In the genomic region with DNA sequence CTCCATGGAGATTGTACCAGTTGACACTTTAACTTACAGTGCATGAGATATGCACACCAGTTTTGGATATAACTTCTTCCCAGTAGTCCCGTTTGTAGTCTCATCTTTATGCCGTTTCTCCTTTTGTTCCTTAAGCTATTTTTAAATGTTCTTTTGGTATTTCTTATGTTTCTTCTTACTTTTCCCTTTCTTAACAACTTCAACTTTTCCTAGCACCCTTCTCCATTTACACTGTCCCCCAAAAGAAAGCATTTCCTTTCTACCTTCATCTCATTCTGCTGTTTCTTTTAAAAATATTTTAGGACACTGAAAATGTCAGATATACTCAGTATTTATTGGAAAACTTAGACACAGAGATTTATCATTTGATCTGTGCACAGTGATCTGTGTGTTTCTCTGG, we compare ENCODE assay signal across 8 cellular contexts. TPM values are rescaled to one million over a fixed set of nuclear protein-coding genes. Genes with fewer than 3 reads are reported as not detected.
A peak's percentile ranks its signal among the peaks of the same experiment; 100 is the strongest.
DNase-seq lines count a peak whose midpoint lies in the region; ATAC-seq and TF ChIP-seq lines count a peak whose summit lies in the region.

No MANE protein-coding gene starts in this region.

- peaks cover 9 to 14% of the 10 kb centered on the region in 2 donors for H3K36me3 Mint-ChIP-seq in activated T-cell treated with anti-CD3 and anti-CD28 coated beads, Interleukin-2, amount 50 U/mL, for 72 hours (ENCODE audit: insufficient read depth in 2 of 2)
- peaks cover 30% of the 10 kb centered on the region for H3K36me3 Mint-ChIP-seq in activated CD8-positive, alpha-beta T cell treated with anti-CD3 and anti-CD28 coated beads, Interleukin-2, amount 10 ng/mL, durations not matched to agents 7 days and 5 days (ENCODE audit: low read depth)

- H3K36me3 ChIP-seq in iPS-18a (ENCODE audit: control insufficient read depth, low read depth, low read length) = peaks cover 9% of the 10 kb centered on the region
- H3K36me3 ChIP-seq in stomach = peaks cover 6 to 21% (median 15%) of the 10 kb centered on the region in 4 donors

- no peaks in the 10 kb centered on the region for H3K9me3 Mint-ChIP-seq in activated T-cell treated with anti-CD3 and anti-CD28 coated beads, Interleukin-2, amount 50 U/mL, for 72 hours
- H3K9me3 Mint-ChIP-seq in activated CD8-positive, alpha-beta T cell treated with anti-CD3 and anti-CD28 coated beads, Interleukin-2, amount 10 ng/mL, durations not matched to agents 7 days and 5 days (ENCODE audit: insufficient read depth) = no peaks in the 10 kb centered on the region

- H3K4me3 ChIP-seq in iPS-18a (ENCODE audit: low read length) (peak overlapping the region; percentile 98), stomach (peak overlapping the region; percentile 72 to 93 (median 90))

- H3K4me1 Mint-ChIP-seq in activated T-cell treated with anti-CD3 and anti-CD28 coated beads, Interleukin-2, amount 50 U/mL, for 72 hours (ENCODE audit: low read depth) = peaks cover 69% of the 10 kb centered on the region
- peaks cover 52% of the 10 kb centered on the region for H3K4me1 Mint-ChIP-seq in activated CD8-positive, alpha-beta T cell treated with anti-CD3 and anti-CD28 coated beads, Interleukin-2, amount 10 ng/mL, durations not matched to agents 7 days and 5 days (ENCODE audit: low read depth)

- H3K4me1 ChIP-seq in iPS-18a (ENCODE audit: control insufficient read depth, low read depth, low read length) (peaks cover 5% of the 10 kb centered on the region), stomach (peaks cover 25 to 71% (median 56%) of the 10 kb centered on the region in 4 donors)

- H3K27ac ChIP-seq in iPS-18a (ENCODE audit: low read length) = no peak overlapping the region
- peak overlapping the region in 1 of 5 donors; percentile 90 for H3K27ac ChIP-seq in stomach

- H3K9ac ChIP-seq in iPS-18a (ENCODE audit: low read length) = peak overlapping the region; percentile 26

- no peaks in the 10 kb centered on the region for H3K27me3 ChIP-seq in iPS-18a (ENCODE audit: control insufficient read depth, insufficient read depth, low read length)
- H3K27me3 ChIP-seq in stomach = no peaks in the 10 kb centered on the region

- no peaks in the 10 kb centered on the region for H3K27me3 Mint-ChIP-seq in activated T-cell treated with anti-CD3 and anti-CD28 coated beads, Interleukin-2, amount 50 U/mL, for 72 hours (ENCODE audit: low read depth)
- no peaks in the 10 kb centered on the region for H3K27me3 Mint-ChIP-seq in activated CD8-positive, alpha-beta T cell treated with anti-CD3 and anti-CD28 coated beads, Interleukin-2, amount 10 ng/mL, durations not matched to agents 7 days and 5 days (ENCODE audit: low read depth)

- CTCF ChIA-PET in activated CD8-positive, alpha-beta T cell treated with anti-CD3 and anti-CD28 coated beads, Interleukin-2, amount 10 ng/mL, durations not matched to agents 7 days and 5 days (lab: Charles Lee) = no interaction called here

- TF ChIP-seq EP300 in stomach (IDR thresholded peaks at IDR 0.05) = no peak

- WGBS in stomach, 5 donors = 25 to 36% (median 27%) methylated on average over 2 of the region's 2 CpGs

- DNase-seq in activated T-cell treated with anti-CD3 and anti-CD28 coated beads, Interleukin-2, amount 50 U/mL, for 72 hours = no peak
- DNase-seq in activated T-cell treated with anti-CD3 and anti-CD28 coated beads, Interleukin-2, amount 50 U/mL, for 48 hours = no peak
- DNase-seq in activated CD8-positive, alpha-beta T cell treated with anti-CD3 and anti-CD28 coated beads, Interleukin-2, amount 10 ng/mL, durations not matched to agents 7 days and 5 days = no peak
- no peak for DNase-seq in stomach
- DNase-seq in T-helper 9 cell = no peak
- no peak for DNase-seq in DMS79 treated with DMSO at 0.1 percent for 48 hours (lab: John Stamatoyannopoulos, UW)
- no peak for DNase-seq in left colon

- POLR2A ChIA-PET in activated CD8-positive, alpha-beta T cell treated with anti-CD3 and anti-CD28 coated beads, Interleukin-2, amount 10 ng/mL, durations not matched to agents 7 days and 5 days (lab: Charles Lee) = interaction anchor here (1.4 kb wide), 1 partner anchor 10 kb away, joined by 3 read pairs; no protein-coding TSS in a partner anchor

- H3K4me3 Mint-ChIP-seq in activated T-cell treated with anti-CD3 and anti-CD28 coated beads, Interleukin-2, amount 50 U/mL, for 72 hours = peak overlapping the region; percentile 95 to 97
- peak overlapping the region; percentile 99 for H3K4me3 Mint-ChIP-seq in activated CD8-positive, alpha-beta T cell treated with anti-CD3 and anti-CD28 coated beads, Interleukin-2, amount 10 ng/mL, durations not matched to agents 7 days and 5 days

- intact Hi-C loops in stomach (cut with DNase I; ENCODE audit: low total_unique reads) (no loop called here), left colon (cut with DNase I, micrococcal nuclease) (no loop called here)

- no peak for TF ChIP-seq POLR2A in stomach (IDR thresholded peaks at IDR 0.05)

- H3K27ac Mint-ChIP-seq in activated T-cell treated with anti-CD3 and anti-CD28 coated beads, Interleukin-2, amount 50 U/mL, for 72 hours = peak overlapping the region; percentile 96
- H3K27ac Mint-ChIP-seq in activated CD8-positive, alpha-beta T cell treated with anti-CD3 and anti-CD28 coated beads, Interleukin-2, amount 10 ng/mL, durations not matched to agents 7 days and 5 days = peak overlapping the region; percentile 33

- no peak for TF ChIP-seq CTCF in stomach (IDR thresholded peaks at IDR 0.05)

- no peak for ATAC-seq in activated T-cell treated with anti-CD3 and anti-CD28 coated beads, Interleukin-2, amount 50 U/mL, for 72 hours (replicated peaks in 1 of 2)
- no peak for ATAC-seq in activated CD8-positive, alpha-beta T cell treated with anti-CD3 and anti-CD28 coated beads, Interleukin-2, amount 10 ng/mL, durations not matched to agents 7 days and 5 days
- no peak for ATAC-seq in left colon

- H3K9me3 ChIP-seq in iPS-18a (ENCODE audit: control insufficient read depth, low read depth, low read length) = no peaks in the 10 kb centered on the region
- H3K9me3 ChIP-seq in stomach = no peaks in the 10 kb centered on the region

RNA-seq across cellular contexts. Expression of gene PSMC2, which starts 1.5 kb away (rescaled TPM):
- 100 to 1,000 TPM; 132 to 166 TPM for total RNA-seq in activated T-cell treated with anti-CD3 and anti-CD28 coated beads, Interleukin-2, amount 50 U/mL, for 72 hours
- 100 to 1,000 TPM; 130 to 132 TPM for total RNA-seq in activated CD8-positive, alpha-beta T cell treated with anti-CD3 and anti-CD28 coated beads, Interleukin-2, amount 10 ng/mL, durations not matched to agents 7 days and 5 days
- total RNA-seq in stomach = 100 to 1,000 TPM in 1 of 5 donors, 10 to 100 TPM in 4; 23.2 to 170 (median 37.4) TPM
- 100 to 1,000 TPM in 1 of 3 donors, 10 to 100 TPM in 2; 76.4 to 108 (median 96.7) TPM for polyA plus RNA-seq in stomach
- total RNA-seq in left colon = 10 to 100 TPM; 64.6 to 70.2 TPM

RNA-seq across cellular contexts. Expression of gene DNAJC2, which starts 4.4 kb away (rescaled TPM):
- 10 to 100 TPM; 37.5 to 43.6 TPM for total RNA-seq in activated T-cell treated with anti-CD3 and anti-CD28 coated beads, Interleukin-2, amount 50 U/mL, for 72 hours
- total RNA-seq in activated CD8-positive, alpha-beta T cell treated with anti-CD3 and anti-CD28 coated beads, Interleukin-2, amount 10 ng/mL, durations not matched to agents 7 days and 5 days = 10 to 100 TPM; 30.9 to 35.5 TPM
- 10 to 100 TPM in 3 of 5 donors, 1 to 10 TPM in 2; 4.1 to 27.5 (median 19.3) TPM for total RNA-seq in stomach
- polyA plus RNA-seq in stomach = 10 to 100 TPM; 17.1 to 35.6 (median 22.7) TPM
- total RNA-seq in left colon = 10 to 100 TPM; 19.4 to 19.5 TPM

RNA-seq across cellular contexts. Expression of gene PMPCB, which starts 51.7 kb away (rescaled TPM):
- 10 to 100 TPM; 89.7 to 96.1 TPM for total RNA-seq in activated T-cell treated with anti-CD3 and anti-CD28 coated beads, Interleukin-2, amount 50 U/mL, for 72 hours
- 10 to 100 TPM; 58.3 to 59.2 TPM for total RNA-seq in activated CD8-positive, alpha-beta T cell treated with anti-CD3 and anti-CD28 coated beads, Interleukin-2, amount 10 ng/mL, durations not matched to agents 7 days and 5 days
- 10 to 100 TPM; 20.6 to 84.4 (median 46.8) TPM for total RNA-seq in stomach
- 10 to 100 TPM; 40.2 to 60.6 (median 57.4) TPM for polyA plus RNA-seq in stomach
- total RNA-seq in left colon = 10 to 100 TPM; 63.2 to 63.6 TPM
